ENCODE assay signal across 9 cellular contexts in the genomic region with DNA sequence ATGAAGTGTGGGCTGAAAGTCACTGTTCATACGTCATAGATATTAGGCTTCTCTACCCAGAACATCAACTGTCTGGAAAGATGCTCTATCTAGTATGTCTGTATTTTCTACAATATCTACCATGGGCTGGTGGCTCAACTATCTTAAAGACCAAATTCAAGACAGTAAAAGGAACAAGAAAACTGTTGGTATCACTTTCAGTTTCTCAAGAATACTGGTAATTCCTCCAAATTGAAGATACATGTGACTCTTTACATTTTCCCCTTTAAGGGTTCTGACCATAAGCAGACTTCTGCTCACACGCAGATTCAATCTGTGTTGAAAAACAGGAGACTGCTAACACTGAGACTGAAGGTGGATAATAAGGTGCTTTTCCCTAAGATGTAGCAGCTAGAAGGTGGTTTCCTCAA. TPM values are rescaled to one million over a fixed set of nuclear protein-coding genes. Genes with fewer than 3 reads are reported as not detected.
DNase-seq lines count a peak whose midpoint lies in the region; ATAC-seq and TF ChIP-seq lines count a peak whose summit lies in the region.
"Had no signal": no experiment of that assay in that cellular context is flagged by ENCODE, and none has a peak within 500 bp of the region (broad histone marks: within the 10 kb centered on the region; RNA-seq: fewer than 3 reads in every experiment).

No MANE protein-coding gene starts in this region.

- TF ChIP-seq CTCF in Peyer's patch (IDR thresholded peaks at IDR 0.05), result no peak
- no peak for TF ChIP-seq CTCF in natural killer cell (IDR thresholded peaks at IDR 0.05)
- no peak for TF ChIP-seq CTCF in vagina (IDR thresholded peaks at IDR 0.05)
- no peak for TF ChIP-seq CTCF in gastrocnemius medialis (IDR thresholded peaks at IDR 0.05 in 4 of 5, conservative IDR thresholded peaks at IDR 0.05 in 1 of 5)

- no peaks in the 10 kb centered on the region for H3K36me3 Mint-ChIP-seq in natural killer cell

- H3K4me1 Mint-ChIP-seq in natural killer cell, result peaks cover 77 to 88% of the 10 kb centered on the region in 2 donors

- no peaks in the 10 kb centered on the region for H3K27me3 ChIP-seq in Peyer's patch
- no peaks in the 10 kb centered on the region for H3K27me3 ChIP-seq in vagina
- H3K27me3 ChIP-seq in gastrocnemius medialis, result no peaks in the 10 kb centered on the region

- intact Hi-C loops in natural killer cell (cut with micrococcal nuclease) (loop anchor here (1.0 to 2.0 kb wide), 2 partner anchors 23 to 46 kb away; a partner anchor contains a TSS), vagina (cut with DNase I) (no loop called here), gastrocnemius medialis (cut with DNase I; ENCODE audit: low total_unique reads) (no loop called here)

- H3K4me1 ChIP-seq in Peyer's patch (peaks cover 0 to 36% (median 14%) of the 10 kb centered on the region in 4 donors), vagina (peaks cover 62% of the 10 kb centered on the region), gastrocnemius medialis (peaks cover 0 to 14% of the 10 kb centered on the region in 2 donors)

- H3K4me3 Mint-ChIP-seq in natural killer cell, result peak overlapping the region; percentile 83
- H3K4me3 Mint-ChIP-seq: mesothelial cell of epicardium had no signal

- H3K27ac Mint-ChIP-seq in natural killer cell, result peak overlapping the region; percentile 94 to 96
- H3K27ac Mint-ChIP-seq: mesothelial cell of epicardium had no signal

- in situ Hi-C loops in gastrocnemius medialis (cut with MboI; ENCODE audit: low sequenced_read_pairs in 4 of 4), result no loop called here

- ATAC-seq in GM18867 (IDR thresholded peaks at IDR 0.05; ENCODE audit: unreplicated experiment) (peak; percentile 40), HG02798 (IDR thresholded peaks at IDR 0.05; ENCODE audit: poor library complexity, unreplicated experiment) (peak; percentile 50), natural killer cell (peak; percentile 64 to 71 (median 65)), gastrocnemius medialis (no peak)

- no peak for DNase-seq in Peyer's patch
- DNase-seq in natural killer cell, result no peak
- DNase-seq in vagina (ENCODE audit: extremely low spot score in 2 of 2), result no peak
- no peak for DNase-seq in amygdala (lab: John Stamatoyannopoulos, UW)
- DNase-seq in T1000 (lab: John Stamatoyannopoulos, UW), result no peak
- no peak for DNase-seq in gastrocnemius medialis

- no peak for TF ChIP-seq POLR2A in Peyer's patch (IDR thresholded peaks at IDR 0.05)
- TF ChIP-seq POLR2A in vagina (IDR thresholded peaks at IDR 0.05), result no peak
- TF ChIP-seq POLR2A in gastrocnemius medialis (IDR thresholded peaks at IDR 0.05), result no peak

- H3K27ac ChIP-seq in Peyer's patch (peak overlapping the region; percentile 47 to 78 (median 62)), vagina (no peak overlapping the region), gastrocnemius medialis (no peak overlapping the region)

- H3K36me3 ChIP-seq in Peyer's patch, result no peaks in the 10 kb centered on the region
- H3K36me3 ChIP-seq in vagina, result no peaks in the 10 kb centered on the region
- no peaks in the 10 kb centered on the region for H3K36me3 ChIP-seq in gastrocnemius medialis

- H3K27me3 Mint-ChIP-seq in natural killer cell (ENCODE audit: low read depth in 2 of 2), result no peaks in the 10 kb centered on the region

- H3K9me3 ChIP-seq in Peyer's patch (no peaks in the 10 kb centered on the region), vagina (no peaks in the 10 kb centered on the region), gastrocnemius medialis (no peaks in the 10 kb centered on the region)

- H3K4me3 ChIP-seq in Peyer's patch (no peak overlapping the region), vagina (no peak overlapping the region), gastrocnemius medialis (no peak overlapping the region)

- no peaks in the 10 kb centered on the region for H3K9me3 Mint-ChIP-seq in natural killer cell

RNA-seq across cellular contexts. Expression of a gene that starts 24.2 kb away (rescaled TPM):
- total RNA-seq in Peyer's patch, result 100 to 1,000 TPM in 3 of 4 donors, 10 to 100 TPM in 1; 94.7 to 272 (median 130) TPM
- total RNA-seq in natural killer cell, result 100 to 1,000 TPM; 233 to 321 (median 240) TPM
- 72.7 TPM for total RNA-seq in vagina
- total RNA-seq in gastrocnemius medialis, result 10 to 100 TPM; 20.9 to 40.1 (median 29.6) TPM

Comparison
In these comparisons a context has a peak if more than half of its experiments do, and no peak if none do; other contexts are left out.
1. ATAC-seq: peak in GM18867 (single experiment), HG02798 (single experiment) and natural killer cell (3 of 3); none in gastrocnemius medialis (0 of 2).
2. H3K27ac ChIP-seq: peak in Peyer's patch (4 of 4); none in vagina (single experiment) and gastrocnemius medialis (0 of 4).